Comparison of ENCODE assay signal across 9 cellular contexts in the genomic region with DNA sequence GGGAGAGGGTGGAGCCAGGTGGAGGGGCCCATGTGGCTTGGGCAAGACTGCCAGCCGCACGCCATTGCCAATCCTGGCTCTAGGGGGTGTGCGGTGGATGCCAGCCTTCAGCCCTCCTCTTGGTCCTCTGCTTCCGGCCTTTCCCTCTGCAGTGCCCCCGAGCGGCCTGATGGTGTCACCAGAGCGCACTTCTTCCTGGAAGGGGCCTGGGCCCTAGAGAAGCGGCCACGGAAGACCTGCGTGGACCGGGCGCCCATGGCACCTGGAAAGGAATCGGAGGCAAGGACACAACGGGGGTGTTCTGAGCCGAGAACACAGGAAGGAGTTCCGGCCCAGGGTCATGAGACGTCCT.
A peak's percentile ranks its signal among the peaks of the same experiment; 100 is the strongest.
DNase-seq lines count a peak whose midpoint lies in the region; TF ChIP-seq lines count a peak whose summit lies in the region.
"Had no signal": no experiment of that assay in that cellular context is flagged by ENCODE, and none has a peak within 500 bp of the region (broad histone marks: within the 10 kb centered on the region; RNA-seq: fewer than 3 reads in every experiment).

No MANE protein-coding gene starts in this region.

- H3K4me3 ChIP-seq in Jurkat, Clone E6-1 (ENCODE audit: low read length): no peak overlapping the region
- peak overlapping the region; percentile 52 for H3K4me3 ChIP-seq in PC-9
- H3K4me3 ChIP-seq in mammary epithelial cell (replicated peaks in 1 of 3; ENCODE audit: insufficient read depth in 1 of 3, low read depth in 2 of 3, low read length in 3 of 3): no peak overlapping the region

- H4K20me1 ChIP-seq in PC-9 (ENCODE audit: insufficient read depth): no peaks in the 10 kb centered on the region
- H4K20me1 ChIP-seq in mammary epithelial cell (ENCODE audit: insufficient read depth, low read length): no peaks in the 10 kb centered on the region

- no peaks in the 10 kb centered on the region; the same call in 1 of the 2 replicates for H3K4me1 ChIP-seq in PC-9 (replicated peaks; ENCODE audit: insufficient read depth)
- H3K4me1 ChIP-seq in mammary epithelial cell (ENCODE audit: insufficient read depth, low read length): peaks cover 12% of the 10 kb centered on the region

- H3K9me2 ChIP-seq in PC-9 (ENCODE audit: insufficient read depth): no peaks in the 10 kb centered on the region

- no peaks in the 10 kb centered on the region for H3K79me2 ChIP-seq in PC-9 (ENCODE audit: low read depth)
- no peaks in the 10 kb centered on the region for H3K79me2 ChIP-seq in mammary epithelial cell (ENCODE audit: insufficient read depth, low read length)

- CTCF ChIA-PET in PC-9 (lab: Charles Lee): no interaction called here
- CTCF ChIA-PET in mammary epithelial cell (lab: Charles Lee; ENCODE audit: low non-redundant PET): no interaction called here

- POLR2A ChIA-PET in PC-9 (lab: Charles Lee; ENCODE audit: unreplicated experiment): no interaction called here

- H3K27ac ChIP-seq in PC-9: peak overlapping the region; percentile 17; the same call in 1 of the 2 replicates
- no peak overlapping the region for H3K27ac ChIP-seq in mammary epithelial cell (ENCODE audit: insufficient read depth, low read depth, low read length)

- no TSS peak for BruUV-seq in PC-9 (replicated peaks; lab: Mats Ljungman, UMichigan)
- no TSS peak for BruUV-seq in mammary epithelial cell (replicated peaks; lab: Mats Ljungman, UMichigan)

- H3K9me3 ChIP-seq in PC-9 (ENCODE audit: insufficient read depth, low read depth): peaks cover 4% of the 10 kb centered on the region; the same call in 1 of the 2 replicates
- no peaks in the 10 kb centered on the region for H3K9me3 ChIP-seq in mammary epithelial cell (replicated peaks; ENCODE audit: insufficient read depth, low read length)

- in situ Hi-C loops in mammary epithelial cell (cut with MboI; ENCODE audit: low sequenced_read_pairs in 2 of 2): no loop called here

- H3F3A ChIP-seq in PC-9 (ENCODE audit: insufficient read depth, low read depth): peaks cover 10% of the 10 kb centered on the region; the same call in 1 of the 2 replicates

- H3K36me3 ChIP-seq in PC-9 (ENCODE audit: low read depth): no peaks in the 10 kb centered on the region
- no peaks in the 10 kb centered on the region for H3K36me3 ChIP-seq in mammary epithelial cell (ENCODE audit: insufficient read depth, low read length)

- intact Hi-C loops in PC-9 (cut with micrococcal nuclease; ENCODE audit: unreplicated experiment): loop anchor here (2.0 to 10.0 kb wide), 2 partner anchors 93 to 231 kb away; partner anchors contain the start of gene IRX3
- intact Hi-C loops in mammary epithelial cell (cut with micrococcal nuclease): loop anchor here (5.0 kb wide), 3 partner anchors 89 to 744 kb away; no protein-coding TSS in a partner anchor

- dilution Hi-C loops in mammary epithelial cell (cut with HindIII; ENCODE audit: low sequenced_read_pairs): no loop called here

- H3K9ac ChIP-seq in mammary epithelial cell (ENCODE audit: insufficient read depth, low read length): no peak overlapping the region

- H3K4me2 ChIP-seq in PC-9 (peak overlapping the region; percentile 80), mammary epithelial cell (ENCODE audit: insufficient read depth, low read depth, low read length) (peak overlapping the region; percentile 61)

- H2AFZ ChIP-seq in PC-9: peak overlapping the region; percentile 79
- peak overlapping the region; percentile 98 for H2AFZ ChIP-seq in mammary epithelial cell (ENCODE audit: low read depth, low read length)

- peak; percentile 90 for TF ChIP-seq CTCF in PC-9 (conservative IDR thresholded peaks at IDR 0.05)
- TF ChIP-seq CTCF in mammary epithelial cell (conservative IDR thresholded peaks at IDR 0.05 in 1 of 2, IDR thresholded peaks at IDR 0.05 in 1 of 2; ENCODE audit: extremely low read depth in 1 of 2, insufficient read depth in 1 of 2, low read depth in 1 of 2, low read length in 2 of 2): peak; percentile 84 to 93

- DNase-seq in NCI-H1417 (lab: John Stamatoyannopoulos, UW): peak in 2 of 3 experiments; percentile 35 to 56
- DNase-seq in NCI-H1417 treated with DMSO at 0.1 percent for 48 hours (lab: John Stamatoyannopoulos, UW): no peak
- peak; percentile 86 for DNase-seq in H4 (ENCODE audit: low spot score)
- peak; percentile 73 for DNase-seq in Jurkat, Clone E6-1 (ENCODE audit: low read depth, low spot score)
- peak; percentile 58 to 84 for DNase-seq in PC-9
- DNase-seq in mammary epithelial cell: peak; percentile 58
- peak; percentile 88 for DNase-seq in iPS-NIHi7 (ENCODE audit: extremely low spot score)
- DNase-seq in stimulated activated CD4-positive, alpha-beta T cell treated with anti-CD3 and anti-CD28 coated beads, Interleukin-12 subunit alpha, Interleukin-12 subunit beta, amount 100 ng/mL, for 4 hours: peak; percentile 12
- DNase-seq: naive B cell had no signal

- H3K27me3 ChIP-seq in PC-9 (ENCODE audit: insufficient read depth, low read depth): no peaks in the 10 kb centered on the region
- H3K27me3 ChIP-seq in mammary epithelial cell (ENCODE audit: insufficient read depth, low read length): no peaks in the 10 kb centered on the region

- WGBS in mammary epithelial cell (ENCODE audit: low coverage, missing lambda C conversion rate): 3% methylated on average over 7 of the region's 17 CpGs
